In the genomic region with DNA sequence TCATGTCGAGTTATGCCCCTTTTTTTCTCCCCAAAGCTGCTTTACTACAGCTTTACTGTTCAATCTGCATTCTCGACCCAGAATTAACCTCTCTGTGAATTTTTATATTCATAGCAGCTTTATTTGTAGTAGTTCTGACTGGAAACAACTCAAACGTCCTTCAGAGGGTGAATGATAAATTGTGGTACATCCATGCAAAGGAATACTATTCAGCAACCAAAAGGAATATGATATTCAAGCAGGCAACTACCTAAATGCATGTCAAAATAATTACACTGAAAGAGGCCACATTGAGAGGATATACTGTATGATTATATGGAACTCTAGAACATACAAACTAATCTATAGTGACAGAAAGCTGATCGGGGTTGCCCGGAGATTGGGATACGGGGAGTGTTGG, we compare ENCODE assay signal across 30 cellular contexts. TPM values are rescaled to one million over a fixed set of nuclear protein-coding genes. Genes with fewer than 3 reads are reported as not detected.
DNase-seq lines count a peak whose midpoint lies in the region; ATAC-seq, FAIRE-seq and TF ChIP-seq lines count a peak whose summit lies in the region.
"Had no signal": no experiment of that assay in that cellular context is flagged by ENCODE, and none has a peak within 500 bp of the region (broad histone marks: within the 10 kb centered on the region; RNA-seq: fewer than 3 reads in every experiment).

No MANE protein-coding gene starts in this region.

- H3K27ac ChIP-seq in BLaER1: no peak overlapping the region
- no peak overlapping the region for H3K27ac ChIP-seq in HEK293 (ENCODE audit: extremely low read depth, low read depth, low read length)
- H3K27ac ChIP-seq in K562 (ENCODE audit: extremely low read depth, low read depth, low read length): no peak overlapping the region
- no peak overlapping the region for H3K27ac ChIP-seq in right atrium auricular region
- H3K27ac ChIP-seq: BLaER1 treated with 17β-estradiol and CSF1 and Interleukin-3, amounts not matched to agents 10 nM and 100 nM had no signal

- in situ Hi-C loops in K562 (cut with MboI): no loop called here

- H3K9ac ChIP-seq in BLaER1 (no peak overlapping the region), K562 (ENCODE audit: insufficient read depth in 1 of 2, low read depth in 2 of 2, low read length in 2 of 2) (no peak overlapping the region)
- H3K9ac ChIP-seq: BLaER1 treated with 17β-estradiol and CSF1 and Interleukin-3, amounts not matched to agents 10 nM and 100 nM had no signal

- TF ChIP-seq POLR2A in K562 (conservative IDR thresholded peaks at IDR 0.05): no peak

- POLR2A ChIA-PET in HEK293 (lab: Yijun Ruan, JAX) (no interaction called here), K562 (lab: Yijun Ruan, JAX) (interaction anchor here (1.2 kb wide), 1 partner anchor 9 kb away, joined by 3 read pairs; no protein-coding TSS in a partner anchor)

- CTCF ChIA-PET in HEK293 (lab: Yijun Ruan, JAX) (no interaction called here), K562 (lab: Yijun Ruan, JAX; ENCODE audit: low intra/inter-chr PET ratio) (no interaction called here)

- TF ChIP-seq RAD21 in K562 (CRISPR knock-in tag; conservative IDR thresholded peaks at IDR 0.05 in 1 of 2, IDR thresholded peaks at IDR 0.05 in 1 of 2): no peak

- ATAC-seq in K562: no peak
- ATAC-seq: GM12878 had no signal

- intact Hi-C loops in K562 (cut with micrococcal nuclease): no loop called here

- no peak overlapping the region for H3K4me3 ChIP-seq in BLaER1
- H3K4me3 ChIP-seq in HEK293 (ENCODE audit: low read depth, low read length): no peak overlapping the region
- no peak overlapping the region for H3K4me3 ChIP-seq in K562
- no peak overlapping the region for H3K4me3 ChIP-seq in right atrium auricular region
- H3K4me3 ChIP-seq: BLaER1 treated with 17β-estradiol and CSF1 and Interleukin-3, amounts not matched to agents 10 nM and 100 nM; GM12878 had no signal

- H3K79me2 ChIP-seq in K562 (ENCODE audit: control insufficient read depth, insufficient read depth, low read length): no peaks in the 10 kb centered on the region

- H3K9me1 ChIP-seq in K562 (ENCODE audit: control insufficient read depth, insufficient read depth, low read length): no peaks in the 10 kb centered on the region

- no peak for FAIRE-seq in K562 (lab: Jason Lieb, UNC)
- FAIRE-seq: A204.1, GM12878, GM12892, GM18507, GM19239 had no signal

- TF ChIP-seq EP300 in K562 (IDR thresholded peaks at IDR 0.05; ENCODE audit: low read length): no peak

- H3K9me3 ChIP-seq in BLaER1 (peaks cover 26% of the 10 kb centered on the region), HEK293 (ENCODE audit: control insufficient read depth, insufficient read depth, low read depth, low read length) (no peaks in the 10 kb centered on the region; the same call in 1 of the 2 replicates), K562 (replicated peaks; ENCODE audit: control insufficient read depth, insufficient read depth, low read depth, low read length) (no peaks in the 10 kb centered on the region), right atrium auricular region (peaks cover 0 to 16% of the 10 kb centered on the region in 2 donors)
- H3K9me3 ChIP-seq: BE2C had no signal

- 56% methylated on average over 6 of the region's 6 CpGs for WGBS in K562 (ENCODE audit: insufficient coverage, low coverage, missing lambda C conversion rate)

- TF ChIP-seq CTCF in HEK293 (tag by site-specific recombination; IDR thresholded peaks at IDR 0.05) (no peak), K562 (IDR thresholded peaks at IDR 0.05 in 2 of 3, conservative IDR thresholded peaks at IDR 0.05 in 1 of 3; ENCODE audit: insufficient read depth in 2 of 3, low read depth in 1 of 3, low read length in 3 of 3) (no peak), right atrium auricular region (IDR thresholded peaks at IDR 0.05) (no peak)

- H3K4me2 ChIP-seq in BLaER1 (peak overlapping the region; percentile 44; the same call in 1 of the 2 replicates), K562 (ENCODE audit: insufficient read depth, low read length) (no peak overlapping the region)

- H4K20me1 ChIP-seq in BLaER1 (peaks cover 11% of the 10 kb centered on the region; the same call in 1 of the 2 replicates), K562 (replicated peaks; ENCODE audit: control insufficient read depth, insufficient read depth, low read length) (no peaks in the 10 kb centered on the region)

- DNase-seq in K562 (ENCODE audit: extremely low read depth in 1 of 4, low spot score in 3 of 4) (no peak), right atrium auricular region (ENCODE audit: low spot score) (no peak), C1 segment of cervical spinal cord (lab: John Stamatoyannopoulos, UW) (no peak)
- DNase-seq: 8988T; ACHN; BE2C; CD4-positive, alpha-beta memory T cell; CD4-positive, CD25-positive, alpha-beta regulatory T cell; CD8-positive, alpha-beta memory T cell; COR-L47; DMS 273 treated with DMSO at 0.1 percent for 48 hours; DMS153; DMS53; DMS79; DND-41; EL; GDM1 had no signal

- no peaks in the 10 kb centered on the region for H3K36me3 ChIP-seq in BLaER1
- H3K36me3 ChIP-seq in HEK293 (ENCODE audit: control insufficient read depth in 2 of 2, insufficient read depth in 1 of 2, low read length in 2 of 2): no peaks in the 10 kb centered on the region
- no peaks in the 10 kb centered on the region for H3K36me3 ChIP-seq in K562 (ENCODE audit: control insufficient read depth, insufficient read depth, low read length)
- H3K36me3 ChIP-seq in right atrium auricular region: no peaks in the 10 kb centered on the region
- H3K36me3 ChIP-seq: BE2C; BLaER1 treated with 17β-estradiol and CSF1 and Interleukin-3, amounts not matched to agents 10 nM and 100 nM had no signal

- no TSS peak for BruUV-seq in K562 (replicated peaks; lab: Mats Ljungman, UMichigan)

- H2AFZ ChIP-seq in K562 (ENCODE audit: low read depth, low read length): no peak overlapping the region

- H3K4me1 ChIP-seq in BLaER1 (peaks cover 27% of the 10 kb centered on the region), HEK293 (ENCODE audit: control insufficient read depth, insufficient read depth, low read length) (no peaks in the 10 kb centered on the region), K562 (replicated peaks in 1 of 2; ENCODE audit: control insufficient read depth in 2 of 2, insufficient read depth in 2 of 2, low read length in 2 of 2) (peaks cover 6 to 11% of the 10 kb centered on the region in 2 experiments; a peak in 4 of 5 replicates), right atrium auricular region (no peaks in the 10 kb centered on the region)
- H3K4me1 ChIP-seq: BE2C had no signal

- H3K27me3 ChIP-seq in BLaER1: peaks cover 88% of the 10 kb centered on the region
- no peaks in the 10 kb centered on the region for H3K27me3 ChIP-seq in K562 (ENCODE audit: control insufficient read depth in 2 of 2, insufficient read depth in 2 of 2, low read length in 2 of 2)
- no peaks in the 10 kb centered on the region for H3K27me3 ChIP-seq in right atrium auricular region
- H3K27me3 ChIP-seq: BE2C had no signal

TF ChIP-seq in HEK293, 187 proteins besides CTCF, POLR2A, EP300 and RAD21 (continues in another document):
- peak; percentile 57 for TF ChIP-seq ZNF146 (tag by site-specific recombination; IDR thresholded peaks at IDR 0.05)

TF ChIP-seq in K562, 482 proteins besides CTCF, POLR2A, EP300 and RAD21:
- TF ChIP-seq RBM25 (IDR thresholded peaks at IDR 0.05; ENCODE audit: low read depth, low read length, severe bottlenecking) (peak; percentile 62), ZNF146 (CRISPR knock-in tag; IDR thresholded peaks at IDR 0.05; ENCODE audit: unreplicated experiment) (peak; percentile 78), RBM22 (IDR thresholded peaks at IDR 0.05; ENCODE audit: low read depth, low read length, poor library complexity, severe bottlenecking) (no peak)

RNA-seq across cellular contexts. Expression of a gene that starts 20.0 kb away (rescaled TPM):
- 194 and 293 TPM in 2 replicates for total RNA-seq in K562 (2011; cell fraction: chromatin; rRNA removed; ENCODE audit: low replicate concordance)
- 88.6 and 110 TPM in 2 replicates for total RNA-seq in K562 (2011; cell fraction: nucleolus; rRNA removed)
- total RNA-seq in K562 (2011; cell fraction: nucleoplasm; rRNA removed): 202 and 316 TPM in 2 replicates
- 36.6 and 52.6 TPM in 2 replicates for total RNA-seq in K562 (2014; rRNA removed)
- 34.2 and 45.6 TPM in 2 replicates for total RNA-seq in K562 (2014; rRNA removed; fragmentation: Illumina TruSeq; extraction: Trizol)
- total RNA-seq in K562 (2015; rRNA removed; fragmentation: Illumina TruSeq; extraction: Trizol): 30.0 and 32.1 TPM in 2 replicates
- 48.1 and 50.9 TPM in 2 replicates for total RNA-seq in K562 (2021)
- 23.8 and 27.8 TPM in 2 replicates for polyA plus RNA-seq in K562 (2011; rRNA removed)
- 10.0 and 12.9 TPM in 2 replicates for polyA plus RNA-seq in K562 (2011; cell fraction: cytosol; rRNA removed)
- 28.1 and 31.4 TPM in 2 replicates for polyA plus RNA-seq in K562 (2011; cell fraction: nucleus; rRNA removed)
- polyA plus RNA-seq in K562 (2012): 21.0 and 24.8 TPM in 2 replicates
- 30.2 and 30.5 TPM in 2 replicates for polyA plus RNA-seq in K562 (2014; fragmentation: Illumina TruSeq; extraction: Trizol)
- 1 to 10 TPM; 2.1 to 2.3 TPM for polyA plus RNA-seq in K562 (2014; fragmentation: Nextera tagmentation; extraction: Ambion mirVana)
- 32.7 and 33.0 TPM in 2 replicates for polyA plus RNA-seq in K562 (2014; rRNA removed)
- 54.3 and 62.1 TPM in 2 replicates for polyA minus RNA-seq in K562 (2011; rRNA and poly(A)+ RNA removed)
- polyA minus RNA-seq in K562 (2011; cell fraction: cytosol; rRNA and poly(A)+ RNA removed): 11.3 and 19.4 TPM in 2 replicates
- polyA minus RNA-seq in K562 (2011; cell fraction: nucleus; rRNA and poly(A)+ RNA removed): 30.7 and 48.5 TPM in 2 replicates
- 10 to 100 TPM; 52.7 to 69.1 TPM for total RNA-seq in right atrium auricular region

RNA-seq across cellular contexts. Expression of a gene that starts 26.5 kb away (rescaled TPM):
- not detected in 2 replicates for total RNA-seq in K562 (2011; cell fraction: chromatin; rRNA removed; ENCODE audit: low replicate concordance)
- total RNA-seq in K562 (2011; cell fraction: nucleolus; rRNA removed): not detected in 2 replicates
- not detected in 2 replicates for total RNA-seq in K562 (2011; cell fraction: nucleoplasm; rRNA removed)
- not detected in 2 replicates for total RNA-seq in K562 (2014; rRNA removed)
- not detected in 2 replicates for total RNA-seq in K562 (2014; rRNA removed; fragmentation: Illumina TruSeq; extraction: Trizol)
- total RNA-seq in K562 (2015; rRNA removed; fragmentation: Illumina TruSeq; extraction: Trizol): not detected in 2 replicates
- not detected in 2 replicates for total RNA-seq in K562 (2021)
- not detected in 2 replicates for polyA plus RNA-seq in K562 (2011; rRNA removed)
- not detected in 2 replicates for polyA plus RNA-seq in K562 (2011; cell fraction: cytosol; rRNA removed)
- polyA plus RNA-seq in K562 (2011; cell fraction: nucleus; rRNA removed): not detected in 2 replicates
- not detected in 2 replicates for polyA plus RNA-seq in K562 (2012)
- not detected in 2 replicates for polyA plus RNA-seq in K562 (2014; fragmentation: Illumina TruSeq; extraction: Trizol)
- polyA plus RNA-seq in K562 (2014; fragmentation: Nextera tagmentation; extraction: Ambion mirVana): under 1 TPM in 1 of 2 experiments, not detected in 1; 0.04 TPM
- not detected in 2 replicates for polyA plus RNA-seq in K562 (2014; rRNA removed)
- polyA minus RNA-seq in K562 (2011; rRNA and poly(A)+ RNA removed): not detected in 2 replicates
- polyA minus RNA-seq in K562 (2011; cell fraction: cytosol; rRNA and poly(A)+ RNA removed): not detected in 2 replicates
- polyA minus RNA-seq in K562 (2011; cell fraction: nucleus; rRNA and poly(A)+ RNA removed): not detected in 2 replicates
- total RNA-seq in right atrium auricular region: not detected
- total RNA-seq: A673; CD4-positive, alpha-beta memory T cell; CD4-positive, CD25-positive, alpha-beta regulatory T cell; CD8-positive, alpha-beta memory T cell; Daoy; G401; GM12878 had no signal
- polyA plus RNA-seq: AG04450; CD14-positive monocyte; CD4-positive, alpha-beta memory T cell; CD4-positive, CD25-positive, alpha-beta regulatory T cell; CD8-positive, alpha-beta memory T cell; GM12878 had no signal
